In genomic region chr20:48342822-48343513, GRCh38 we compare ENCODE assay signal across 2 cellular contexts.
TF ChIP-seq lines count a peak whose summit lies in the region.

No MANE protein-coding gene starts in this region.

TF ChIP-seq in HepG2, 621 proteins besides CTCF, POLR2A, EP300 and RAD21 (continued from another document and continues in another):
- no peak for TF ChIP-seq DZIP1 (CRISPR knock-in tag; IDR thresholded peaks at IDR 0.05)
- no peak for TF ChIP-seq HMG20B (CRISPR knock-in tag; conservative IDR thresholded peaks at IDR 0.05)
- TF ChIP-seq STAT5B (CRISPR knock-in tag; IDR thresholded peaks at IDR 0.05) = no peak
- no peak for TF ChIP-seq GFI1 (CRISPR knock-in tag; IDR thresholded peaks at IDR 0.05; ENCODE audit: borderline replicate concordance)
- TF ChIP-seq ZNF510 (CRISPR knock-in tag; IDR thresholded peaks at IDR 0.05; ENCODE audit: low read depth) = no peak
- no peak for TF ChIP-seq HOXD1 (CRISPR knock-in tag; IDR thresholded peaks at IDR 0.05)
- TF ChIP-seq ZEB1 (IDR thresholded peaks at IDR 0.05; ENCODE audit: insufficient replicate concordance, low read depth) = no peak
- no peak for TF ChIP-seq NFIC (IDR thresholded peaks at IDR 0.05; ENCODE audit: low read length)
- no peak for TF ChIP-seq TIGD3 (CRISPR knock-in tag; IDR thresholded peaks at IDR 0.05; ENCODE audit: borderline replicate concordance)
- no peak for TF ChIP-seq ZNF263 (CRISPR knock-in tag; IDR thresholded peaks at IDR 0.05)
- 0 out of 2 replicates have a peak, but pooled peaks have one; percentile 27 for TF ChIP-seq ZNF138 (CRISPR knock-in tag; IDR thresholded peaks at IDR 0.05; ENCODE audit: low read depth)
- TF ChIP-seq AFF4 (CRISPR knock-in tag; IDR thresholded peaks at IDR 0.05) = no peak
- no peak for TF ChIP-seq ZNF616 (CRISPR knock-in tag; IDR thresholded peaks at IDR 0.05; ENCODE audit: low read depth)
- 0 out of 2 replicates have a peak, but pooled peaks have one; percentile 53 for TF ChIP-seq ZNF552 (CRISPR knock-in tag; IDR thresholded peaks at IDR 0.05; ENCODE audit: borderline replicate concordance)
- TF ChIP-seq ZNF687 (CRISPR knock-in tag; IDR thresholded peaks at IDR 0.05) = peak; percentile 16; the same call in 1 of the 2 replicates
- TF ChIP-seq ZNF607 (CRISPR knock-in tag; IDR thresholded peaks at IDR 0.05; ENCODE audit: borderline replicate concordance) = no peak

TF ChIP-seq in IMR-90, 13 proteins besides CTCF, POLR2A, EP300 and RAD21 (continued from another document):
- TF ChIP-seq MXI1 (IDR thresholded peaks at IDR 0.05; ENCODE audit: borderline replicate concordance, low read depth, low read length) (no peak), NFE2L2 (IDR thresholded peaks at IDR 0.05; ENCODE audit: low read depth, low read length) (no peak)
